In genomic region chr17:78697846-78698343, GRCh38 we compare ENCODE assay signal across 16 cellular contexts.
DNase-seq lines count a peak whose midpoint lies in the region; ATAC-seq, FAIRE-seq and TF ChIP-seq lines count a peak whose summit lies in the region.
"Had no signal": no experiment of that assay in that cellular context is flagged by ENCODE, and none has a peak within 500 bp of the region (broad histone marks: within the 10 kb centered on the region; RNA-seq: fewer than 3 reads in every experiment).

No MANE protein-coding gene starts in this region.

- H3K4me2 ChIP-seq in SU-DHL-6 (ENCODE audit: low read depth, low read length, poor library complexity, severe bottlenecking): peak overlapping the region; percentile 45
- H3K4me2 ChIP-seq in H1 (ENCODE audit: insufficient read depth in 1 of 2, low read depth in 2 of 2, low read length in 2 of 2): no peak overlapping the region
- H3K4me2 ChIP-seq: SK-N-SH had no signal

- no peak for TF ChIP-seq POLR2A in H1 (IDR thresholded peaks at IDR 0.05; ENCODE audit: control extremely low read depth in 1 of 2, low read depth in 2 of 2, low read length in 2 of 2)

- peaks cover 22% of the 10 kb centered on the region for H3K4me1 Mint-ChIP-seq in stimulated activated naive CD8-positive, alpha-beta T cell treated with anti-CD3 and anti-CD28 coated beads, Interleukin-15, Interleukin-2, amounts not matched to agents 100 ng/mL and 50 ng/mL, for 24 hours (ENCODE audit: low read depth)

- peaks cover 48% of the 10 kb centered on the region for H3K36me3 ChIP-seq in SU-DHL-6 (ENCODE audit: low read length)
- H3K36me3 ChIP-seq in H1 (ENCODE audit: control insufficient read depth in 2 of 4, insufficient read depth in 4 of 4, low read length in 3 of 4): no peaks in the 10 kb centered on the region
- H3K36me3 ChIP-seq in MG63: no peaks in the 10 kb centered on the region; the same call in none of the 2 replicates
- H3K36me3 ChIP-seq: uterus had no signal

- peaks cover 78% of the 10 kb centered on the region for H3K36me3 Mint-ChIP-seq in stimulated activated naive CD8-positive, alpha-beta T cell treated with anti-CD3 and anti-CD28 coated beads, Interleukin-15, Interleukin-2, amounts not matched to agents 100 ng/mL and 50 ng/mL, for 24 hours (ENCODE audit: low read depth)

- TF ChIP-seq CTCF in SU-DHL-6 (IDR thresholded peaks at IDR 0.05; ENCODE audit: insufficient read depth, low read length, poor library complexity, severe bottlenecking) (no peak), H1 (IDR thresholded peaks at IDR 0.05; ENCODE audit: control extremely low read depth in 1 of 3, insufficient read depth in 1 of 3, low read depth in 1 of 3, low read length in 3 of 3) (no peak)

- H3K9ac ChIP-seq in SU-DHL-6 (ENCODE audit: low read length) (no peak overlapping the region), H1 (replicated peaks in 1 of 4; ENCODE audit: extremely low read depth in 1 of 4, low read depth in 3 of 4, low read length in 3 of 4) (no peak overlapping the region)
- H3K9ac ChIP-seq: SK-N-SH had no signal

- no peaks in the 10 kb centered on the region for H3K27me3 ChIP-seq in SU-DHL-6 (ENCODE audit: low read length)
- no peaks in the 10 kb centered on the region for H3K27me3 ChIP-seq in H1 (replicated peaks in 1 of 4; ENCODE audit: control insufficient read depth in 3 of 4, extremely low read depth in 1 of 4, insufficient read depth in 3 of 4, low read length in 3 of 4)
- no peaks in the 10 kb centered on the region for H3K27me3 ChIP-seq in MG63
- H3K27me3 ChIP-seq: uterus had no signal

- TF ChIP-seq RAD21 in H1 (IDR thresholded peaks at IDR 0.05 in 1 of 2, conservative IDR thresholded peaks at IDR 0.05 in 1 of 2; ENCODE audit: low read depth in 2 of 2, low read length in 2 of 2): no peak

- no peaks in the 10 kb centered on the region for H4K20me1 ChIP-seq in SU-DHL-6 (ENCODE audit: low read depth, low read length)
- H4K20me1 ChIP-seq in H1 (replicated peaks in 1 of 2; ENCODE audit: control insufficient read depth in 1 of 2, insufficient read depth in 2 of 2, low read length in 2 of 2): peaks cover 0 to 1% of the 10 kb centered on the region in 2 experiments

- H2BK12ac ChIP-seq in H1 (ENCODE audit: low read depth, low read length): 0 out of 2 replicates have a peak overlapping the region, but pooled peaks have one; percentile 9

- H3K9me2 ChIP-seq in SU-DHL-6 (replicated peaks; ENCODE audit: insufficient read depth, low read length): no peaks in the 10 kb centered on the region
- H3K9me2 ChIP-seq: SK-N-SH had no signal

- H3K4ac ChIP-seq in H1 (replicated peaks; ENCODE audit: insufficient read length, low read depth, low read length): no peak overlapping the region

- H3K23ac ChIP-seq in H1 (ENCODE audit: insufficient read length): no peak overlapping the region

- FAIRE-seq in H1 (lab: Jason Lieb, UNC): no peak

- no peak overlapping the region for H2AK5ac ChIP-seq in H1 (ENCODE audit: low read depth, low read length)

- no peak for ATAC-seq in stimulated activated naive CD8-positive, alpha-beta T cell treated with anti-CD3 and anti-CD28 coated beads, Interleukin-15, Interleukin-2, amounts not matched to agents 100 U/mL and 50 U/mL, for 24 hours
- ATAC-seq in GM19324 (IDR thresholded peaks at IDR 0.05; ENCODE audit: low FRiP score, unreplicated experiment): no peak
- ATAC-seq: Panc1 had no signal

- CTCF ChIA-PET in H1 (lab: Charles Lee; ENCODE audit: partially characterized antibody): interaction anchor here (1.3 to 2.2 kb wide), 3 partner anchors 9 to 184 kb away, joined by 3 to 6 read pairs (median 5); no protein-coding TSS in a partner anchor

- H3K23me2 ChIP-seq in H1 (ENCODE audit: low read depth, low read length): no peaks in the 10 kb centered on the region

- H4K5ac ChIP-seq in H1 (ENCODE audit: insufficient read length, low read depth, low read length): no peak overlapping the region

- peak overlapping the region; percentile 59 for H3K27ac Mint-ChIP-seq in stimulated activated naive CD8-positive, alpha-beta T cell treated with anti-CD3 and anti-CD28 coated beads, Interleukin-15, Interleukin-2, amounts not matched to agents 100 ng/mL and 50 ng/mL, for 24 hours

- H3K79me1 ChIP-seq in H1 (ENCODE audit: low read depth, low read length): no peaks in the 10 kb centered on the region

- WGBS in H1 (ENCODE audit: extremely low coverage in 1 of 2, insufficient coverage in 1 of 2, insufficient read length in 1 of 2, insufficient replicate concordance in 2 of 2, low coverage in 1 of 2, low lambda C conversion rate in 2 of 2, missing lambda C conversion rate in 1 of 2), 2 experiments: 94% methylated on average over 21 of the region's 21 CpGs; no CpG with 5 or more reads in 1 of the 2 experiments

- no peak for DNase-seq in stimulated activated naive CD8-positive, alpha-beta T cell treated with anti-CD3 and anti-CD28 coated beads, Interleukin-15, Interleukin-2, amounts not matched to agents 100 U/mL and 50 U/mL, for 24 hours
- DNase-seq in H1 (ENCODE audit: low read depth in 1 of 2, low spot score in 2 of 2) (no peak), NCI-H748 (lab: John Stamatoyannopoulos, UW; ENCODE audit: unreplicated experiment) (no peak), head of caudate nucleus (no peak), MG63 (no peak)
- DNase-seq: left ventricle myocardium inferior, NCI-H2029, NCI-H526, SK-N-SH, uterus had no signal

- H3K18ac ChIP-seq in H1 (ENCODE audit: extremely low read depth, low read length): no peak overlapping the region

- no peak overlapping the region for H4K91ac ChIP-seq in H1 (replicated peaks; ENCODE audit: insufficient read length, low read length)

- no peak overlapping the region for H2BK15ac ChIP-seq in H1 (ENCODE audit: low read length)

- no peak overlapping the region for H3K56ac ChIP-seq in H1 (replicated peaks; ENCODE audit: insufficient read length, low read depth, low read length)

- H4K8ac ChIP-seq in H1 (ENCODE audit: extremely low read depth, insufficient read depth, low read length): no peak overlapping the region

- H2AFZ ChIP-seq in SU-DHL-6 (ENCODE audit: low read depth, low read length, severe bottlenecking) (no peak overlapping the region), H1 (ENCODE audit: low read length) (no peak overlapping the region)

- H3K4me3 ChIP-seq in SU-DHL-6 (ENCODE audit: insufficient read depth, low read length, poor library complexity, severe bottlenecking): no peak overlapping the region
- H3K4me3 ChIP-seq in H1 (ENCODE audit: extremely low read depth in 1 of 4, insufficient read depth in 2 of 4, low read depth in 3 of 4, low read length in 4 of 4): no peak overlapping the region
- H3K4me3 ChIP-seq in MG63: no peak overlapping the region
- H3K4me3 ChIP-seq: left ventricle myocardium inferior, prostate gland, uterus had no signal

- TF ChIP-seq EP300 in H1 (IDR thresholded peaks at IDR 0.05; ENCODE audit: borderline replicate concordance in 1 of 2, low read depth in 2 of 2, low read length in 2 of 2): no peak

- H3K4me1 ChIP-seq in H1 (replicated peaks in 1 of 4; ENCODE audit: control insufficient read depth in 3 of 4, insufficient read depth in 4 of 4, low read length in 3 of 4): no peaks in the 10 kb centered on the region
- H3K4me1 ChIP-seq: prostate gland, uterus had no signal

- no peaks in the 10 kb centered on the region for H3K27me3 Mint-ChIP-seq in stimulated activated naive CD8-positive, alpha-beta T cell treated with anti-CD3 and anti-CD28 coated beads, Interleukin-15, Interleukin-2, amounts not matched to agents 100 ng/mL and 50 ng/mL, for 24 hours

- H2BK120ac ChIP-seq in H1 (replicated peaks; ENCODE audit: low read depth, low read length): no peak overlapping the region

- H3F3A ChIP-seq in SU-DHL-6 (ENCODE audit: insufficient read depth): peaks cover 27% of the 10 kb centered on the region

- H3K14ac ChIP-seq in H1 (ENCODE audit: insufficient read length): no peak overlapping the region

- intact Hi-C loops in head of caudate nucleus (cut with DNase I): no loop called here

- H3K79me2 ChIP-seq in SU-DHL-6 (ENCODE audit: insufficient read depth, low read length): peaks cover 4% of the 10 kb centered on the region; the same call in 1 of the 2 replicates
- no peaks in the 10 kb centered on the region for H3K79me2 ChIP-seq in H1 (ENCODE audit: control insufficient read depth in 1 of 2, insufficient read depth in 2 of 2, low read length in 2 of 2)

- H3K27ac ChIP-seq in SU-DHL-6 (ENCODE audit: low read depth, low read length) (peak overlapping the region; percentile 76), H1 (ENCODE audit: low read depth, low read length) (no peak overlapping the region)
- H3K27ac ChIP-seq: left ventricle myocardium inferior, prostate gland, uterus, VCaP had no signal

- H3K9me3 Mint-ChIP-seq in stimulated activated naive CD8-positive, alpha-beta T cell treated with anti-CD3 and anti-CD28 coated beads, Interleukin-15, Interleukin-2, amounts not matched to agents 100 ng/mL and 50 ng/mL, for 24 hours: no peaks in the 10 kb centered on the region

- H2BK20ac ChIP-seq in H1 (ENCODE audit: low read length): no peak overlapping the region

- POLR2A ChIA-PET in H1 (lab: Charles Lee; ENCODE audit: partially characterized antibody): interaction anchor here (1.4 kb wide), 1 partner anchor 87 kb away, joined by 3 read pairs; no protein-coding TSS in a partner anchor

- H3K4me3 Mint-ChIP-seq in stimulated activated naive CD8-positive, alpha-beta T cell treated with anti-CD3 and anti-CD28 coated beads, Interleukin-15, Interleukin-2, amounts not matched to agents 100 ng/mL and 50 ng/mL, for 24 hours: no peak overlapping the region

- H3K9me3 ChIP-seq in SU-DHL-6 (ENCODE audit: insufficient read depth, low read length): no peaks in the 10 kb centered on the region
- H3K9me3 ChIP-seq in H1 (ENCODE audit: insufficient read depth in 2 of 2, low read depth in 1 of 2, low read length in 1 of 2): no peaks in the 10 kb centered on the region
- H3K9me3 ChIP-seq in MG63: no peaks in the 10 kb centered on the region
- H3K9me3 ChIP-seq: left ventricle myocardium inferior, prostate gland, SK-N-SH, uterus had no signal

- no peak overlapping the region for H2BK5ac ChIP-seq in H1 (ENCODE audit: low read depth, low read length)

TF ChIP-seq in H1, 55 proteins besides CTCF, POLR2A, EP300 and RAD21 (continues in another document):
- TF ChIP-seq E2F6 (IDR thresholded peaks at IDR 0.05): no peak
- TF ChIP-seq CBX8 (IDR thresholded peaks at IDR 0.05; ENCODE audit: borderline replicate concordance, low read depth, low read length): no peak
- TF ChIP-seq ATF3 (IDR thresholded peaks at IDR 0.05; ENCODE audit: insufficient read depth, low read depth, low read length): no peak
- TF ChIP-seq TAF7 (optimal IDR thresholded peaks at IDR 0.05; ENCODE audit: borderline replicate concordance, low read depth, low read length): no peak
